In the genomic region with DNA sequence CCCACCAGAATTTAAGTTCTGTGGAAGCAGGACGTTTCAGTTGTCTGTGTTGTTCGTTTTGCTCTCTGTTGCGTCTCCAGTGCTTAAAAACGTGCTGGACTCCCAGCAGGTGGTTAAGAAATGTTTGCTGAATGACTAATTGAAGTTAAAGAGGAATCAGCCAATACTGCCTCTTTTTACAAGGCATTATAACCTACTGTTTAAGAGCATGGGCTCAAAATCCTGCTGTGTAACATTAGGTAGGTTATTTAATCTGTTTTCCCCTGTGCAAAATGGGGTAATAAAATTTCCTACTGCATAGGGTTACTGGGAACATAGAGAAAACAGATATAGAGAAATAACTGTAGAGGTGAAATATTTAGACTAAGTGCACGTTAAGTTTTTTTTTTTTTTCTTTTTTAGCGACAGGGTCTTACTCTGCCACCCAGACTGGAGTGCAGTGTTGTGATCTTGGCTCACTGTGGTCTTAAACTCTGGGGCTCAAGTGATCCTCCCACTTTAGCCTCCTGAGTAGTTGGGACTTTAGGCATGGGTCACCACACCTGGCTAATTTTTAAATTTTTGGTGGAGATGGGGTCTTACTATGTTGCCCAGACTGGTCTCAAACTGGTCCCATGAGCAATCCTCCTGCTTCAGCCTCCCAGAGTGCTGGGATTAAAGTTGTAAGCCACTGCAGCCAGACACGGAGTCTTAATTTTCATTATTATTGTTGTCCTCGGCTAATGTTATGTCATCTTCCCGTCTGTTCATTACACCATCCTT, we compare ENCODE assay signal across 26 cellular contexts.
"Had no signal": no experiment of that assay in that cellular context is flagged by ENCODE, and none has a peak within 500 bp of the region (broad histone marks: within the 10 kb centered on the region; RNA-seq: fewer than 3 reads in every experiment).

No MANE protein-coding gene starts in this region.

- DNase-seq: dermis blood vessel endothelial cell; effector memory CD4-positive, alpha-beta T cell; foreskin fibroblast; gastrocnemius medialis; heart left ventricle; hippocampal formation; immature natural killer cell; left ventricle myocardium superior; lower lobe of right lung; natural killer cell; right lobe of liver; small intestine; stimulated activated CD4-positive, alpha-beta T cell treated with anti-CD3 and anti-CD28 coated beads, Interleukin-12 subunit alpha, Interleukin-12 subunit beta, amount 100 ng/mL, for 4 hours; stimulated activated CD4-positive, alpha-beta T cell treated with anti-CD3 and anti-CD28 coated beads, Interleukin-1b, Interleukin-23, amount 100 ng/mL, for 48 hours; stimulated activated CD4-positive, alpha-beta T cell treated with anti-CD3 and anti-CD28 coated beads, Interleukin-4, amount 100 ng/mL, for 1 hour; stimulated activated naive CD4-positive, alpha-beta T cell treated with Interleukin-2 at 50 U/mL for 16 hours; substantia nigra; testis; tibial artery; upper lobe of left lung had no signal

- H3K36me3 Mint-ChIP-seq: immature natural killer cell; natural killer cell; stimulated activated effector memory CD8-positive, alpha-beta T cell treated with anti-CD3 and anti-CD28 coated beads, Interleukin-12 subunit alpha, Interleukin-12 subunit beta, amount 100 ng/mL, for 72 hours had no signal

- H3K9ac ChIP-seq: parathyroid adenoma had no signal

- H3K4me1 Mint-ChIP-seq: central memory CD8-positive, alpha-beta T cell; immature natural killer cell; natural killer cell; stimulated activated effector memory CD8-positive, alpha-beta T cell treated with anti-CD3 and anti-CD28 coated beads, Interleukin-12 subunit alpha, Interleukin-12 subunit beta, amount 100 ng/mL, for 72 hours had no signal

- H3K27me3 ChIP-seq: gastrocnemius medialis, heart left ventricle, neutrophil, right lobe of liver, testis, tibial artery, upper lobe of left lung had no signal

- H3K79me2 ChIP-seq: parathyroid adenoma had no signal

- H3K27ac Mint-ChIP-seq: immature natural killer cell; natural killer cell; progenitor cell of endocrine pancreas; stimulated activated effector memory CD8-positive, alpha-beta T cell treated with anti-CD3 and anti-CD28 coated beads, Interleukin-12 subunit alpha, Interleukin-12 subunit beta, amount 100 ng/mL, for 72 hours had no signal

- H3K27me3 Mint-ChIP-seq: central memory CD8-positive, alpha-beta T cell; progenitor cell of endocrine pancreas had no signal

- H3K9me3 ChIP-seq: gastrocnemius medialis, lower lobe of right lung, neutrophil, right lobe of liver, testis had no signal

- H2AFZ ChIP-seq: parathyroid adenoma had no signal

- H3K4me3 Mint-ChIP-seq: central memory CD8-positive, alpha-beta T cell; immature natural killer cell; natural killer cell; stimulated activated effector memory CD8-positive, alpha-beta T cell treated with anti-CD3 and anti-CD28 coated beads, Interleukin-12 subunit alpha, Interleukin-12 subunit beta, amount 100 ng/mL, for 72 hours had no signal

- H3K4me1 ChIP-seq: gastrocnemius medialis, lower lobe of right lung, parathyroid adenoma, right lobe of liver, testis, tibial artery, upper lobe of left lung had no signal

- H3K36me3 ChIP-seq: gastrocnemius medialis, heart left ventricle, lower lobe of right lung, neutrophil, right lobe of liver, tibial artery, upper lobe of left lung had no signal

- H3K27ac ChIP-seq: coronary artery, gastrocnemius medialis, heart left ventricle, lower lobe of right lung, neutrophil, parathyroid adenoma, right lobe of liver, testis, tibial artery, upper lobe of left lung had no signal

- H3K4me3 ChIP-seq: coronary artery, gastrocnemius medialis, heart left ventricle, lower lobe of right lung, right lobe of liver, testis, tibial artery, upper lobe of left lung had no signal
